ENCODE assay signal across 8 cellular contexts in genomic region chr16:84088695-84089395, GRCh38. TPM values are rescaled to one million over a fixed set of nuclear protein-coding genes. Genes with fewer than 3 reads are reported as not detected.
DNase-seq lines count a peak whose midpoint lies in the region; ATAC-seq and TF ChIP-seq lines count a peak whose summit lies in the region.

No MANE protein-coding gene starts in this region.

- no peak overlapping the region for H2BK120ac ChIP-seq in mesenchymal stem cell (ENCODE audit: low read depth, low read length)

- H3K27me3 ChIP-seq in mesenchymal stem cell (ENCODE audit: control insufficient read depth in 1 of 2, insufficient read depth in 1 of 2, low read length in 2 of 2) (no peaks in the 10 kb centered on the region), H7 (ENCODE audit: control insufficient read depth, insufficient read depth, low read length) (no peaks in the 10 kb centered on the region)

- peak; percentile 4 for DNase-seq in M059J (ENCODE audit: low read depth)
- peak; percentile 56 for DNase-seq in activated T-cell treated with anti-CD3 and anti-CD28 coated beads for 48 hours (ENCODE audit: low read depth)
- peak; percentile 4 for DNase-seq in mesenchymal stem cell
- no peak for DNase-seq in mucosa of gallbladder (ENCODE audit: low spot score)
- no peak for DNase-seq in H7
- DNase-seq in kidney tubule cell (ENCODE audit: low spot score), result no peak

- peak; percentile 77 for TF ChIP-seq CTCF in GM12873 (IDR thresholded peaks at IDR 0.05; ENCODE audit: insufficient read depth, low read depth, low read length, missing control alignments)

- H4K8ac ChIP-seq in mesenchymal stem cell (ENCODE audit: low read length), result no peak overlapping the region

- no peaks in the 10 kb centered on the region for H3K9me3 ChIP-seq in mesenchymal stem cell (ENCODE audit: control insufficient read depth, low read length)

- peak; percentile 83 for ATAC-seq in GM21723 (IDR thresholded peaks at IDR 0.05; ENCODE audit: unreplicated experiment)

- H3K4me1 ChIP-seq in mesenchymal stem cell (ENCODE audit: control insufficient read depth, insufficient read depth, low read depth, low read length), result no peaks in the 10 kb centered on the region

- no peak overlapping the region for H2BK5ac ChIP-seq in mesenchymal stem cell (ENCODE audit: low read depth, low read length, poor library complexity, severe bottlenecking)

- no peak overlapping the region for H3K4me2 ChIP-seq in mesenchymal stem cell (ENCODE audit: low read length, poor library complexity, severe bottlenecking)

- no peak overlapping the region for H2AK5ac ChIP-seq in mesenchymal stem cell (ENCODE audit: low read length, severe bottlenecking)

- no peak overlapping the region for H3K23ac ChIP-seq in mesenchymal stem cell (ENCODE audit: low read length in 2 of 2)

- WGBS in mesenchymal stem cell, result 92% methylated on average over 13 of the region's 15 CpGs

- no peak overlapping the region for H2AFZ ChIP-seq in mesenchymal stem cell (ENCODE audit: low read depth, low read length)

- H3K18ac ChIP-seq in mesenchymal stem cell (ENCODE audit: low read depth in 1 of 2, low read length in 2 of 2), result no peak overlapping the region

- no peak overlapping the region for H2BK12ac ChIP-seq in mesenchymal stem cell (ENCODE audit: low read length in 2 of 2)

- H3K4me3 ChIP-seq in mesenchymal stem cell (ENCODE audit: insufficient read depth in 1 of 2, low read depth in 1 of 2, low read length in 2 of 2) (no peak overlapping the region), H7 (ENCODE audit: insufficient read depth, low read depth, low read length) (no peak overlapping the region)

- H3K4ac ChIP-seq in mesenchymal stem cell (ENCODE audit: low read depth in 1 of 2, low read length in 2 of 2), result no peak overlapping the region

- H3K79me1 ChIP-seq in mesenchymal stem cell (replicated peaks; ENCODE audit: low read length, poor library complexity, severe bottlenecking), result peaks cover 17% of the 10 kb centered on the region

- H3K9ac ChIP-seq in mesenchymal stem cell (ENCODE audit: low read length), result no peak overlapping the region

- H2BK15ac ChIP-seq in mesenchymal stem cell (ENCODE audit: low read depth, poor library complexity, severe bottlenecking), result no peak overlapping the region

- H4K91ac ChIP-seq in mesenchymal stem cell (ENCODE audit: low read length), result no peak overlapping the region

- H3K36me3 ChIP-seq in mesenchymal stem cell (ENCODE audit: control insufficient read depth in 1 of 2, insufficient read depth in 2 of 2, low read depth in 1 of 2, low read length in 2 of 2) (peaks cover 59 to 94% of the 10 kb centered on the region in 2 experiments), H7 (replicated peaks; ENCODE audit: control insufficient read depth, insufficient read depth, low read length) (peaks cover 36% of the 10 kb centered on the region)

- no peak overlapping the region for H3K14ac ChIP-seq in mesenchymal stem cell (ENCODE audit: low read length in 2 of 2)

- no peak overlapping the region for H3K27ac ChIP-seq in mesenchymal stem cell (ENCODE audit: low read length, poor library complexity, severe bottlenecking)

RNA-seq across cellular contexts. Expression of gene MBTPS1, which starts 27.9 kb away (rescaled TPM):
- 62.1 and 93.7 TPM in 2 replicates for total RNA-seq in M059J (2014; rRNA removed; shearing (Covaris generic))
- polyA plus RNA-seq in mesenchymal stem cell (2013, experiment 1 of 2), result 107 TPM
- 109 TPM for polyA plus RNA-seq in mesenchymal stem cell (2013, experiment 2 of 2)
- 87.6 TPM for total RNA-seq in mucosa of gallbladder
- 32.3 and 34.4 TPM in 2 replicates for total RNA-seq in H7 (2014; rRNA removed; shearing (Covaris generic))

RNA-seq across cellular contexts. Expression of gene SLC38A8, which starts 46.2 kb away (rescaled TPM):
- total RNA-seq in M059J (2014; rRNA removed; shearing (Covaris generic)), result 0.42 TPM in 1 of 2 replicates, not detected in the other
- polyA plus RNA-seq in mesenchymal stem cell (2013, experiment 1 of 2), result not detected
- polyA plus RNA-seq in mesenchymal stem cell (2013, experiment 2 of 2), result not detected
- not detected for total RNA-seq in mucosa of gallbladder
- not detected in 2 replicates for total RNA-seq in H7 (2014; rRNA removed; shearing (Covaris generic))

RNA-seq across cellular contexts. Expression of gene HSDL1, which starts 56.1 kb away (rescaled TPM):
- 26.5 and 40.9 TPM in 2 replicates for total RNA-seq in M059J (2014; rRNA removed; shearing (Covaris generic))
- polyA plus RNA-seq in mesenchymal stem cell (2013, experiment 1 of 2), result 17.9 TPM
- polyA plus RNA-seq in mesenchymal stem cell (2013, experiment 2 of 2), result 17.7 TPM
- 16.3 TPM for total RNA-seq in mucosa of gallbladder
- total RNA-seq in H7 (2014; rRNA removed; shearing (Covaris generic)), result 44.5 and 53.5 TPM in 2 replicates

RNA-seq across cellular contexts. Expression of gene DNAAF1, which starts 56.3 kb away (rescaled TPM):
- not detected in 2 replicates for total RNA-seq in M059J (2014; rRNA removed; shearing (Covaris generic))
- 0.14 TPM for polyA plus RNA-seq in mesenchymal stem cell (2013, experiment 1 of 2)
- polyA plus RNA-seq in mesenchymal stem cell (2013, experiment 2 of 2), result 0.10 TPM
- 0.46 TPM for total RNA-seq in mucosa of gallbladder
- total RNA-seq in H7 (2014; rRNA removed; shearing (Covaris generic)), result 0.07 TPM in 1 of 2 replicates, not detected in the other

Comparison
In these comparisons a context has a peak if more than half of its experiments do, and no peak if none do; other contexts are left out.
1. DNase-seq: peak in M059J (single experiment), activated T-cell treated with anti-CD3 and anti-CD28 coated beads for 48 hours (single experiment) and mesenchymal stem cell (single experiment); none in mucosa of gallbladder (single experiment), H7 (single experiment) and kidney tubule cell (single experiment).